In genomic region chr6:90562341-90562740, GRCh38 we compare ENCODE assay signal across 8 cellular contexts. TPM values are rescaled to one million over a fixed set of nuclear protein-coding genes. Genes with fewer than 3 reads are reported as not detected.
A peak's percentile ranks its signal among the peaks of the same experiment; 100 is the strongest.
DNase-seq lines count a peak whose midpoint lies in the region; ATAC-seq and TF ChIP-seq lines count a peak whose summit lies in the region.
"Not testable (repeated sequence)": the region's sequence is repeated elsewhere in the genome, so short reads cannot be mapped to it uniquely, and the experiment has no call there.

No MANE protein-coding gene starts in this region.

- not testable (repeated sequence) for TF ChIP-seq CTCF in natural killer cell (IDR thresholded peaks at IDR 0.05)

- intact Hi-C loops in activated CD4-positive, alpha-beta T cell treated with anti-CD3 and anti-CD28 coated beads, Interleukin-2, amount 10 ng/mL, durations not matched to agents 24 days and 14 days (cut with micrococcal nuclease); natural killer cell (cut with micrococcal nuclease): not testable (repeated sequence)

- H3K36me3 ChIP-seq in CD4-positive, CD25-positive, alpha-beta regulatory T cell (ENCODE audit: control insufficient read depth, insufficient read depth, low read length), result peaks cover 23% of the 10 kb centered on the region

- H3K27ac Mint-ChIP-seq in CD4-positive, CD25-positive, alpha-beta regulatory T cell, result peak overlapping the region; percentile 76 to 89 (median 83)
- H3K27ac Mint-ChIP-seq in T-cell (peak overlapping the region; percentile 84 to 88), natural killer cell (peak overlapping the region; percentile 1 to 81)
- H3K27ac Mint-ChIP-seq in activated CD4-positive, alpha-beta T cell treated with anti-CD3 and anti-CD28 coated beads, Interleukin-2, amount 10 ng/mL, durations not matched to agents 24 days and 14 days, result not testable (repeated sequence)
- peak overlapping the region; percentile 18 for H3K27ac Mint-ChIP-seq in activated CD8-positive, alpha-beta memory T cell treated with anti-CD3 and anti-CD28 coated beads, Interleukin-2, amount 10 ng/mL, durations not matched to agents 7 days and 5 days
- peak overlapping the region; percentile 1 for H3K27ac Mint-ChIP-seq in activated T-helper 17 cell treated with anti-CD3 and anti-CD28 coated beads, Interleukin-2, amount 50 U/mL, for 72 hours
- H3K27ac Mint-ChIP-seq in activated naive CD4-positive, alpha-beta T cell treated with anti-CD3 and anti-CD28 coated beads, Interleukin-2, amount 10 ng/mL, durations not matched to agents 7 days and 5 days, result peak overlapping the region; percentile 86
- H3K27ac Mint-ChIP-seq in effector memory CD8-positive, alpha-beta T cell, result peak overlapping the region; percentile 79 to 81

- POLR2A ChIA-PET in T-cell (lab: Charles Lee), result not testable (repeated sequence)

- H3K9me3 ChIP-seq in CD4-positive, CD25-positive, alpha-beta regulatory T cell (ENCODE audit: control insufficient read depth in 2 of 2, low read length in 2 of 2), result not testable (repeated sequence)

- peak overlapping the region; percentile 36 to 80 (median 64) for H3K4me3 Mint-ChIP-seq in CD4-positive, CD25-positive, alpha-beta regulatory T cell
- H3K4me3 Mint-ChIP-seq in T-cell, result peak overlapping the region; percentile 13 to 59 (median 52)
- peak overlapping the region; percentile 46 for H3K4me3 Mint-ChIP-seq in activated CD4-positive, alpha-beta T cell treated with anti-CD3 and anti-CD28 coated beads, Interleukin-2, amount 10 ng/mL, durations not matched to agents 24 days and 14 days
- H3K4me3 Mint-ChIP-seq in activated CD8-positive, alpha-beta memory T cell treated with anti-CD3 and anti-CD28 coated beads, Interleukin-2, amount 10 ng/mL, durations not matched to agents 7 days and 5 days; activated naive CD4-positive, alpha-beta T cell treated with anti-CD3 and anti-CD28 coated beads, Interleukin-2, amount 10 ng/mL, durations not matched to agents 7 days and 5 days: not testable (repeated sequence)
- H3K4me3 Mint-ChIP-seq in activated T-helper 17 cell treated with anti-CD3 and anti-CD28 coated beads, Interleukin-2, amount 50 U/mL, for 72 hours, result peak overlapping the region; percentile 14
- H3K4me3 Mint-ChIP-seq in effector memory CD8-positive, alpha-beta T cell, result peak overlapping the region; percentile 32 to 62
- H3K4me3 Mint-ChIP-seq in natural killer cell, result peak overlapping the region; percentile 82

- H3K4me1 Mint-ChIP-seq in CD4-positive, CD25-positive, alpha-beta regulatory T cell, result peaks cover 27 to 48% (median 34%) of the 10 kb centered on the region in 4 donors
- H3K4me1 Mint-ChIP-seq in T-cell (peaks cover 45 to 49% (median 49%) of the 10 kb centered on the region in 3 donors), natural killer cell (peaks cover 53 to 62% of the 10 kb centered on the region in 2 donors)
- H3K4me1 Mint-ChIP-seq in activated CD4-positive, alpha-beta T cell treated with anti-CD3 and anti-CD28 coated beads, Interleukin-2, amount 10 ng/mL, durations not matched to agents 24 days and 14 days, result peaks cover 26% of the 10 kb centered on the region
- peaks cover 16% of the 10 kb centered on the region for H3K4me1 Mint-ChIP-seq in activated CD8-positive, alpha-beta memory T cell treated with anti-CD3 and anti-CD28 coated beads, Interleukin-2, amount 10 ng/mL, durations not matched to agents 7 days and 5 days
- peaks cover 26% of the 10 kb centered on the region for H3K4me1 Mint-ChIP-seq in activated T-helper 17 cell treated with anti-CD3 and anti-CD28 coated beads, Interleukin-2, amount 50 U/mL, for 72 hours
- peaks cover 22% of the 10 kb centered on the region for H3K4me1 Mint-ChIP-seq in activated naive CD4-positive, alpha-beta T cell treated with anti-CD3 and anti-CD28 coated beads, Interleukin-2, amount 10 ng/mL, durations not matched to agents 7 days and 5 days
- peaks cover 27 to 47% of the 10 kb centered on the region in 2 donors for H3K4me1 Mint-ChIP-seq in effector memory CD8-positive, alpha-beta T cell (ENCODE audit: low read depth in 2 of 2)

- DNase-seq in CD4-positive, CD25-positive, alpha-beta regulatory T cell, result peak in 2 of 3 donors; percentile 44 to 56
- DNase-seq in T-cell, result peak in 33 of 34 experiments; percentile 6 to 67 (median 24)
- DNase-seq in activated CD4-positive, alpha-beta T cell treated with anti-CD3 and anti-CD28 coated beads, Interleukin-2, amount 10 ng/mL, durations not matched to agents 24 days and 14 days, result peak; percentile 76
- not testable (repeated sequence) for DNase-seq in activated CD8-positive, alpha-beta memory T cell treated with anti-CD3 and anti-CD28 coated beads, Interleukin-2, amount 10 ng/mL, durations not matched to agents 7 days and 5 days; natural killer cell
- peak; percentile 63 for DNase-seq in activated naive CD4-positive, alpha-beta T cell treated with anti-CD3 and anti-CD28 coated beads, Interleukin-2, amount 10 ng/mL, durations not matched to agents 7 days and 5 days
- peak in 1 of 3 experiments; percentile 14 for DNase-seq in effector memory CD8-positive, alpha-beta T cell

- H3K36me3 Mint-ChIP-seq in CD4-positive, CD25-positive, alpha-beta regulatory T cell, result peaks cover 67% of the 10 kb centered on the region
- H3K36me3 Mint-ChIP-seq in T-cell (peaks cover 73% of the 10 kb centered on the region), natural killer cell (peaks cover 15% of the 10 kb centered on the region)
- H3K36me3 Mint-ChIP-seq in activated CD4-positive, alpha-beta T cell treated with anti-CD3 and anti-CD28 coated beads, Interleukin-2, amount 10 ng/mL, durations not matched to agents 24 days and 14 days (ENCODE audit: low read depth), result peaks cover 60% of the 10 kb centered on the region
- H3K36me3 Mint-ChIP-seq in activated CD8-positive, alpha-beta memory T cell treated with anti-CD3 and anti-CD28 coated beads, Interleukin-2, amount 10 ng/mL, durations not matched to agents 7 days and 5 days, result peaks cover 55% of the 10 kb centered on the region
- H3K36me3 Mint-ChIP-seq in activated T-helper 17 cell treated with anti-CD3 and anti-CD28 coated beads, Interleukin-2, amount 50 U/mL, for 72 hours (ENCODE audit: low read depth), result peaks cover 95% of the 10 kb centered on the region
- peaks cover 64% of the 10 kb centered on the region for H3K36me3 Mint-ChIP-seq in activated naive CD4-positive, alpha-beta T cell treated with anti-CD3 and anti-CD28 coated beads, Interleukin-2, amount 10 ng/mL, durations not matched to agents 7 days and 5 days
- peaks cover 34% of the 10 kb centered on the region for H3K36me3 Mint-ChIP-seq in effector memory CD8-positive, alpha-beta T cell (ENCODE audit: insufficient read depth)

- not testable (repeated sequence) for H3K27me3 Mint-ChIP-seq in CD4-positive, CD25-positive, alpha-beta regulatory T cell; T-cell; activated CD4-positive, alpha-beta T cell treated with anti-CD3 and anti-CD28 coated beads, Interleukin-2, amount 10 ng/mL, durations not matched to agents 24 days and 14 days; activated CD8-positive, alpha-beta memory T cell treated with anti-CD3 and anti-CD28 coated beads, Interleukin-2, amount 10 ng/mL, durations not matched to agents 7 days and 5 days; activated T-helper 17 cell treated with anti-CD3 and anti-CD28 coated beads, Interleukin-2, amount 50 U/mL, for 72 hours; activated naive CD4-positive, alpha-beta T cell treated with anti-CD3 and anti-CD28 coated beads, Interleukin-2, amount 10 ng/mL, durations not matched to agents 7 days and 5 days; effector memory CD8-positive, alpha-beta T cell; natural killer cell (ENCODE audit: low read depth in 2 of 2)

- not testable (repeated sequence) for H3K9me3 Mint-ChIP-seq in CD4-positive, CD25-positive, alpha-beta regulatory T cell; T-cell; activated CD4-positive, alpha-beta T cell treated with anti-CD3 and anti-CD28 coated beads, Interleukin-2, amount 10 ng/mL, durations not matched to agents 24 days and 14 days; activated CD8-positive, alpha-beta memory T cell treated with anti-CD3 and anti-CD28 coated beads, Interleukin-2, amount 10 ng/mL, durations not matched to agents 7 days and 5 days (ENCODE audit: low read depth); activated T-helper 17 cell treated with anti-CD3 and anti-CD28 coated beads, Interleukin-2, amount 50 U/mL, for 72 hours; activated naive CD4-positive, alpha-beta T cell treated with anti-CD3 and anti-CD28 coated beads, Interleukin-2, amount 10 ng/mL, durations not matched to agents 7 days and 5 days; effector memory CD8-positive, alpha-beta T cell; natural killer cell

- ATAC-seq in CD4-positive, CD25-positive, alpha-beta regulatory T cell (ENCODE audit: low read depth in 2 of 2); activated CD8-positive, alpha-beta memory T cell treated with anti-CD3 and anti-CD28 coated beads, Interleukin-2, amount 10 ng/mL, durations not matched to agents 7 days and 5 days; activated T-helper 17 cell treated with anti-CD3 and anti-CD28 coated beads, Interleukin-2, amount 50 U/mL, for 72 hours (replicated peaks); effector memory CD8-positive, alpha-beta T cell (replicated peaks); natural killer cell: not testable (repeated sequence)
- peak in 2 of 4 experiments; percentile 29 to 41 for ATAC-seq in T-cell (replicated peaks in 1 of 4)

- not testable (repeated sequence) for H3K27me3 ChIP-seq in CD4-positive, CD25-positive, alpha-beta regulatory T cell (ENCODE audit: control insufficient read depth, insufficient read depth, low read length)

- not testable (repeated sequence) for H3K27ac ChIP-seq in CD4-positive, CD25-positive, alpha-beta regulatory T cell (ENCODE audit: insufficient read depth, low read length, poor library complexity, severe bottlenecking)

- H3K4me3 ChIP-seq in CD4-positive, CD25-positive, alpha-beta regulatory T cell (ENCODE audit: low read depth, low read length), result not testable (repeated sequence)

- H3K4me1 ChIP-seq in CD4-positive, CD25-positive, alpha-beta regulatory T cell (ENCODE audit: control insufficient read depth, insufficient read depth, low read length, poor library complexity, severe bottlenecking), result peaks cover 17% of the 10 kb centered on the region

- CTCF ChIA-PET in T-cell (lab: Charles Lee); activated CD8-positive, alpha-beta memory T cell treated with anti-CD3 and anti-CD28 coated beads, Interleukin-2, amount 10 ng/mL, durations not matched to agents 7 days and 5 days (lab: Charles Lee); activated naive CD4-positive, alpha-beta T cell treated with anti-CD3 and anti-CD28 coated beads, Interleukin-2, amount 10 ng/mL, durations not matched to agents 7 days and 5 days (lab: Charles Lee): not testable (repeated sequence)

RNA-seq across cellular contexts. Expression of gene MAP3K7, which starts 24.5 kb away (rescaled TPM):
- 21.1 TPM for total RNA-seq in CD4-positive, CD25-positive, alpha-beta regulatory T cell
- 10 to 100 TPM; 23.4 to 27.9 (median 25.4) TPM for polyA plus RNA-seq in CD4-positive, CD25-positive, alpha-beta regulatory T cell
- 10 to 100 TPM; 21.1 to 25.6 (median 24.2) TPM for total RNA-seq in T-cell
- 31.8 TPM in 2 replicates for total RNA-seq in activated CD4-positive, alpha-beta T cell treated with anti-CD3 and anti-CD28 coated beads, Interleukin-2, amount 10 ng/mL, durations not matched to agents 24 days and 14 days
- total RNA-seq in activated CD8-positive, alpha-beta memory T cell treated with anti-CD3 and anti-CD28 coated beads, Interleukin-2, amount 10 ng/mL, durations not matched to agents 7 days and 5 days, result 10 to 100 TPM; 26.5 to 29.1 TPM
- total RNA-seq in activated T-helper 17 cell treated with anti-CD3 and anti-CD28 coated beads, Interleukin-2, amount 50 U/mL, for 72 hours, result 10 to 100 TPM; 21.9 to 25.8 TPM
- total RNA-seq in natural killer cell, result 10 to 100 TPM; 17.5 to 30.2 (median 27.5) TPM
